8 cellular contexts compared by ENCODE assay signal in the genomic region with DNA sequence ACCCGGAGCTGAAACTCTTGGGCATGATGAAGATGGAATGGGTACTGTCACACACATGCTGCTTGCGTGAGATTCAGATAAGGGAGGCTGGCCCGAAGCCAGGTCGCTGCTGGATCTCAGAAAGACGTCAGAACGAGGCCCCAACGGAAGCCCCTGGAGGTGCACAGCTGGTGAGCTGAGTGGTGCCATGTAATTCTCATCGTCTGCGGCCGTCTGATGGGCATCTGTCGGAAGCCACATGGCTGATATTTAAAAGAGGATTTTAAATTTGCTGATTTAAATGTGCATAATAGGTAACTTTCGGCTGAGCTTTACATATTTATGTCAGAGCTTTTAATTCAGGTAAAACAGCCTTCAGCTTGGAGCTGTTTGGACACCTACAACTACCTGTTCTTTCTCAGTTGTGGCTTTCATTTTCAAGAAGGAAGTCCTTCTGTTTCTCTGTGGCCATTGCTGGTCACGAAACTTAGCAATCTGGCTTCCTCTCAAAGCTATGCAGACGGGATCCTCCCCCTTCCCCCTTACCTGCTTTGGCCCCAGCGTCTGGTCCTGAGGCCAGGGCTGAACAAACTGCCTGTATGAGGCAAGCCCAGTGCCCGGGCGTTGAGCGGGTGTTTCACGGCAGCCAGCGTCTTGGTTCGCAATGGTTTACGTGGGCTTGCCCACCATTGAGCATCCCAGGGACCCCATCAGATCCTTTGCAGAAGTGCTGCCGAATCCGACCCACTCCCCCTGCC. TPM values are rescaled to one million over a fixed set of nuclear protein-coding genes. Genes with fewer than 3 reads are reported as not detected.
DNase-seq lines count a peak whose midpoint lies in the region; ATAC-seq and TF ChIP-seq lines count a peak whose summit lies in the region.

No MANE protein-coding gene starts in this region.

- H3K23ac ChIP-seq in neuronal stem cell (ENCODE audit: low read depth, low read length, poor library complexity), result no peak overlapping the region

- H3K36me3 ChIP-seq in neuronal stem cell (replicated peaks in 1 of 2; ENCODE audit: control insufficient read depth in 2 of 2, insufficient read depth in 2 of 2, low read length in 2 of 2) (no peaks in the 10 kb centered on the region), tibial artery (no peaks in the 10 kb centered on the region)

- CTCF ChIA-PET in activated CD4-positive, alpha-beta T cell treated with anti-CD3 and anti-CD28 coated beads for 36 hours (lab: Charles Lee), result interaction anchor here (0.7 to 2.0 kb wide), 10 partner anchors 8 to 351 kb away, joined by 3 to 11 read pairs (median 3); no protein-coding TSS in a partner anchor
- CTCF ChIA-PET in HEK293T (lab: Yijun Ruan, JAX), result interaction anchor here (0.7 to 1.1 kb wide), 2 partner anchors 13 to 241 kb away, joined by 3 read pairs; no protein-coding TSS in a partner anchor

- intact Hi-C loops in activated CD4-positive, alpha-beta T cell treated with anti-CD3 and anti-CD28 coated beads for 36 hours (cut with DNase I, micrococcal nuclease), result loop anchor here (1.0 to 2.0 kb wide), 4 partner anchors 8 to 143 kb away; a partner anchor contains a TSS
- intact Hi-C loops in dendritic cell treated with granulocyte-macrophage colony-stimulating factor and Interleukin-4, amounts not matched to agents 40 ng/mL and 50 ng/mL, for 4 days (cut with micrococcal nuclease), result loop anchor here (1.0 kb wide), 1 partner anchor 11 kb away; no protein-coding TSS in a partner anchor
- intact Hi-C loops in tibial artery (cut with DNase I; ENCODE audit: low total_unique reads), result loop anchor here (5.0 kb wide), 1 partner anchor 141 kb away; no protein-coding TSS in a partner anchor

- no peak overlapping the region for H2AFZ ChIP-seq in neuronal stem cell (ENCODE audit: low read length)

- no peak overlapping the region for H2BK15ac ChIP-seq in neuronal stem cell (ENCODE audit: low read length)

- POLR2A ChIA-PET in activated CD4-positive, alpha-beta T cell treated with anti-CD3 and anti-CD28 coated beads for 36 hours (lab: Charles Lee), result interaction anchor here (1.0 to 1.7 kb wide), 2 partner anchors 9 to 13 kb away, joined by 3 to 6 read pairs; a partner anchor contains a TSS
- POLR2A ChIA-PET in HEK293T (lab: Yijun Ruan, JAX), result interaction anchor here (1.2 to 1.7 kb wide), 2 partner anchors 9 to 145 kb away, joined by 3 to 11 read pairs; a partner anchor contains a TSS

- no peak overlapping the region for H4K91ac ChIP-seq in neuronal stem cell (ENCODE audit: low read depth, low read length, poor library complexity)

- DNase-seq in CD1c-positive myeloid dendritic cell (ENCODE audit: extremely low spot score), result peak; percentile 77
- DNase-seq in KBM-7, result peak; percentile 90
- peak; percentile 90 for DNase-seq in activated CD4-positive, alpha-beta T cell treated with anti-CD3 and anti-CD28 coated beads for 36 hours
- DNase-seq in neuronal stem cell (ENCODE audit: low spot score), result no peak
- DNase-seq in tibial artery, result peak; percentile 64 to 81
- DNase-seq in HEK293T (ENCODE audit: extremely low spot score), result no peak

- H3K4me3 Mint-ChIP-seq in activated CD4-positive, alpha-beta T cell treated with anti-CD3 and anti-CD28 coated beads for 36 hours, result peak overlapping the region; percentile 65
- peak overlapping the region; percentile 60 for H3K4me3 Mint-ChIP-seq in dendritic cell treated with granulocyte-macrophage colony-stimulating factor and Interleukin-4, amounts not matched to agents 40 ng/mL and 50 ng/mL, for 4 days

- H3K4ac ChIP-seq in neuronal stem cell (ENCODE audit: low read length), result no peak overlapping the region

- peak; percentile 59 for ATAC-seq in GM21447 (IDR thresholded peaks at IDR 0.05; ENCODE audit: unreplicated experiment)
- ATAC-seq in activated CD4-positive, alpha-beta T cell treated with anti-CD3 and anti-CD28 coated beads for 36 hours, result peak; percentile 74

- WGBS in neuronal stem cell (ENCODE audit: extremely low coverage in 2 of 2, insufficient read length in 2 of 2, insufficient replicate concordance in 1 of 2), 2 donors, result no CpG with 5 or more reads among the region's 24 CpGs

- no peak overlapping the region for H3K14ac ChIP-seq in neuronal stem cell (ENCODE audit: low read length)

- peaks cover 35% of the 10 kb centered on the region for H3K4me1 Mint-ChIP-seq in activated CD4-positive, alpha-beta T cell treated with anti-CD3 and anti-CD28 coated beads for 36 hours
- peaks cover 43% of the 10 kb centered on the region for H3K4me1 Mint-ChIP-seq in dendritic cell treated with granulocyte-macrophage colony-stimulating factor and Interleukin-4, amounts not matched to agents 40 ng/mL and 50 ng/mL, for 4 days (ENCODE audit: low read depth)

- no peaks in the 10 kb centered on the region for H3K9me3 Mint-ChIP-seq in activated CD4-positive, alpha-beta T cell treated with anti-CD3 and anti-CD28 coated beads for 36 hours (ENCODE audit: low read depth)
- no peaks in the 10 kb centered on the region for H3K9me3 Mint-ChIP-seq in dendritic cell treated with granulocyte-macrophage colony-stimulating factor and Interleukin-4, amounts not matched to agents 40 ng/mL and 50 ng/mL, for 4 days

- peaks cover 5% of the 10 kb centered on the region in 2 donors for H3K4me1 ChIP-seq in neuronal stem cell (ENCODE audit: control insufficient read depth in 2 of 2, insufficient read depth in 1 of 2, low read depth in 1 of 2, low read length in 2 of 2)
- H3K4me1 ChIP-seq in tibial artery, result peaks cover 0 to 30% (median 14%) of the 10 kb centered on the region in 4 donors

- H3K18ac ChIP-seq in neuronal stem cell (ENCODE audit: low read length), result peak overlapping the region; percentile 83

- no peak overlapping the region for H2BK12ac ChIP-seq in neuronal stem cell (ENCODE audit: low read length)

- H3K27ac Mint-ChIP-seq in activated CD4-positive, alpha-beta T cell treated with anti-CD3 and anti-CD28 coated beads for 36 hours, result peak overlapping the region; percentile 83
- peak overlapping the region; percentile 94 for H3K27ac Mint-ChIP-seq in dendritic cell treated with granulocyte-macrophage colony-stimulating factor and Interleukin-4, amounts not matched to agents 40 ng/mL and 50 ng/mL, for 4 days

- H3K9ac ChIP-seq in neuronal stem cell (ENCODE audit: low read depth, low read length, poor library complexity), result peak overlapping the region; percentile 60

- no peaks in the 10 kb centered on the region for H3K79me1 ChIP-seq in neuronal stem cell (ENCODE audit: low read depth, low read length)

- no peaks in the 10 kb centered on the region for H3K27me3 Mint-ChIP-seq in activated CD4-positive, alpha-beta T cell treated with anti-CD3 and anti-CD28 coated beads for 36 hours
- peaks cover 8% of the 10 kb centered on the region for H3K27me3 Mint-ChIP-seq in dendritic cell treated with granulocyte-macrophage colony-stimulating factor and Interleukin-4, amounts not matched to agents 40 ng/mL and 50 ng/mL, for 4 days

- H2BK120ac ChIP-seq in neuronal stem cell (ENCODE audit: low read depth, low read length), result no peak overlapping the region

- no peak overlapping the region for H4K8ac ChIP-seq in neuronal stem cell (ENCODE audit: low read depth, low read length)

- H3K9me3 ChIP-seq in neuronal stem cell (replicated peaks in 1 of 2; ENCODE audit: control insufficient read depth in 2 of 2, insufficient read depth in 1 of 2, low read depth in 1 of 2, low read length in 2 of 2) (no peaks in the 10 kb centered on the region), tibial artery (no peaks in the 10 kb centered on the region)

- H3K27ac ChIP-seq in neuronal stem cell (replicated peaks; ENCODE audit: low read length) (no peak overlapping the region), tibial artery (peak overlapping the region; percentile 80 to 89)

- H3K4me3 ChIP-seq in neuronal stem cell (ENCODE audit: low read length in 2 of 2) (no peak overlapping the region), tibial artery (peak overlapping the region; percentile 39 to 40)

- H3K36me3 Mint-ChIP-seq in activated CD4-positive, alpha-beta T cell treated with anti-CD3 and anti-CD28 coated beads for 36 hours (ENCODE audit: low read depth), result peaks cover 15% of the 10 kb centered on the region
- H3K36me3 Mint-ChIP-seq in dendritic cell treated with granulocyte-macrophage colony-stimulating factor and Interleukin-4, amounts not matched to agents 40 ng/mL and 50 ng/mL, for 4 days (ENCODE audit: low read depth), result no peaks in the 10 kb centered on the region

- no peak overlapping the region for H2AK5ac ChIP-seq in neuronal stem cell (ENCODE audit: low read depth, low read length)

- H3K27me3 ChIP-seq in neuronal stem cell (ENCODE audit: control insufficient read depth in 3 of 3, insufficient read depth in 3 of 3, low read depth in 1 of 3, low read length in 3 of 3) (peaks cover 0 to 38% (median 1%) of the 10 kb centered on the region in 3 experiments), tibial artery (peaks cover 0 to 14% of the 10 kb centered on the region in 2 donors)

- no peak overlapping the region for H2BK5ac ChIP-seq in neuronal stem cell (ENCODE audit: low read length)

- in situ Hi-C loops in KBM-7 (cut with MboI; ENCODE audit: low pct_unique_long_range_greater_than_20kb, low sequenced_read_pairs), result no loop called here

- H3K4me2 ChIP-seq in neuronal stem cell (ENCODE audit: insufficient read depth, low read length, poor library complexity, severe bottlenecking), result no peak overlapping the region

- TF ChIP-seq CTCF in tibial artery (IDR thresholded peaks at IDR 0.05), result no peak

TF ChIP-seq in HEK293T, 16 proteins besides CTCF, POLR2A, EP300 and RAD21:
- no peak for TF ChIP-seq FOXK2 (IDR thresholded peaks at IDR 0.05)
TF ChIP-seq in HEK293T: peak in this region for 0.

RNA-seq across cellular contexts. Expression of a gene that starts 9.2 kb away (rescaled TPM):
- 10 to 100 TPM; 40.5 to 43.4 TPM for total RNA-seq in activated CD4-positive, alpha-beta T cell treated with anti-CD3 and anti-CD28 coated beads for 36 hours
- polyA plus RNA-seq in neuronal stem cell (2013, experiment 1 of 2), result 3.5 TPM
- 3.9 TPM for polyA plus RNA-seq in neuronal stem cell (2013, experiment 2 of 2)

RNA-seq across cellular contexts. Expression of a gene that starts 57.2 kb away (rescaled TPM):
- total RNA-seq in activated CD4-positive, alpha-beta T cell treated with anti-CD3 and anti-CD28 coated beads for 36 hours, result under 1 TPM; 0.07 to 0.14 TPM
- 0.28 TPM for polyA plus RNA-seq in neuronal stem cell (2013, experiment 1 of 2)
- 0.21 TPM for polyA plus RNA-seq in neuronal stem cell (2013, experiment 2 of 2)

Comparison
In these comparisons a context has a peak if more than half of its experiments do, and no peak if none do; other contexts are left out.
1. DNase-seq: peak in CD1c-positive myeloid dendritic cell (single experiment), KBM-7 (single experiment), activated CD4-positive, alpha-beta T cell treated with anti-CD3 and anti-CD28 coated beads for 36 hours (single experiment) and tibial artery (2 of 2); none in neuronal stem cell (single experiment) and HEK293T (single experiment).
2. H3K4me3 ChIP-seq: peak in tibial artery (2 of 2); none in neuronal stem cell (0 of 2).